8 cellular contexts compared by ENCODE assay signal in the genomic region with DNA sequence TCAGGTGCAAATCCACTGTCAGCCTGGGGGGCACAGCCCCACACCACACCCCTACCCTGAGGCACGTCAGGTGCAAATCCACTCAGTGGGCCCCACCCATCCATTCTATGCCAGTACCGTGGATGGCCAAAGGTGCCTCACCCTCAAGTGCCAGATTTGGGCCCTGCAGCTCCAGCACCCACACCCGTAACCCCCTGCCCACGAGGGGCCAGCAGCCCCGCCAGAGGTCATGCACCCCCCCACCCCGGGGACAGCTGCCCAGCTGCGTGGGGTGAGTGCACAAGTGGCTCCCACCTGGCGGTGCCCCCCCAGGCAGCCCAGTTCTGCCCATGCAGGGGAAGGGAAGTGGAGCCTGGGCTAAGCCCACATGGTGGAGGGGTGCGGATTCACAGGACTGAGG.
"Had no signal": no experiment of that assay in that cellular context is flagged by ENCODE, and none has a peak within 500 bp of the region (broad histone marks: within the 10 kb centered on the region; RNA-seq: fewer than 3 reads in every experiment).

No MANE protein-coding gene starts in this region.

- H3K4me1 Mint-ChIP-seq: GM23338 had no signal

- H3K27ac ChIP-seq: GM23248 had no signal

- DNase-seq: GM23248, GOT3, H9, HCEC 1CT, HFFc6 had no signal

- H3K9ac ChIP-seq: GM23248 had no signal

- H3K4me1 ChIP-seq: HAP-1 had no signal

- ATAC-seq: GM23338, HCT116 had no signal

- H3K4me3 Mint-ChIP-seq: GM23338, H9, HFFc6 had no signal

- H2AFZ ChIP-seq: GM23248, GM23338 had no signal

- H3K9me3 ChIP-seq: HAP-1 had no signal

- H3K27ac Mint-ChIP-seq: GM23338, H9, HFFc6 had no signal

- H3K4me2 ChIP-seq: GM23338 had no signal

- H3K36me3 ChIP-seq: HAP-1 had no signal

- H3K4me3 ChIP-seq: GM23248, GM23338, HAP-1 had no signal
